ENCODE assay signal across 35 cellular contexts in the genomic region with DNA sequence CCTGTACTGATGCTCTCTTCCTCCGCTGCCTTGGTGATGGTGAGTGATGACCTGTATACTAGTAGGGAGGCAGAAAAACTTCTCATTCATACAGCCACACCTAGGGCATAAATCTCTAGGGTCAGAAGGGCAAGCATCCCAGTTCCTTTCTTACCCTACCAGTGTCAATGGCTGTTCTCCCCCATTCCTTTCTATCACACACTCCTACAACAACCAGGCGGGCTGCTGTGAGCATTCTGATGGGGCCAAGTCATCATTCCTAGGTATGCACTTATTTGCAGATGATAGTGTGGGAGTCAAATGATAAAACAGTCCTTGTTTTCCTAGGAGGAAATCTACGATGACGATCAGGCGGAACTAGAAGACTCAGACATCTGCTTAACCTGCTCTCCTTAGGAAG. TPM values are rescaled to one million over a fixed set of nuclear protein-coding genes. Genes with fewer than 3 reads are reported as not detected.
"Had no signal": no experiment of that assay in that cellular context is flagged by ENCODE, and none has a peak within 500 bp of the region (broad histone marks: within the 10 kb centered on the region; RNA-seq: fewer than 3 reads in every experiment).

No MANE protein-coding gene starts in this region.

- H3K9me3 ChIP-seq: body of pancreas, esophagus squamous epithelium, heart left ventricle had no signal

- ATAC-seq: activated CD4-positive, alpha-beta T cell treated with anti-CD3 and anti-CD28 coated beads for 36 hours; activated CD8-positive, alpha-beta memory T cell treated with anti-CD3 and anti-CD28 coated beads, Interleukin-2, amount 10 ng/mL, durations not matched to agents 7 days and 5 days; activated CD8-positive, alpha-beta T cell treated with anti-CD3 and anti-CD28 coated beads, Interleukin-2, amount 10 ng/mL, durations not matched to agents 7 days and 5 days; body of pancreas; effector memory CD8-positive, alpha-beta T cell; T-helper 17 cell had no signal

- H3K4me3 ChIP-seq: body of pancreas, esophagus squamous epithelium, heart left ventricle had no signal

- H3K4me1 ChIP-seq: body of pancreas, esophagus squamous epithelium had no signal

- H3K27me3 Mint-ChIP-seq: activated CD4-positive, alpha-beta memory T cell treated with anti-CD3 and anti-CD28 coated beads for 36 hours; activated CD4-positive, alpha-beta T cell treated with anti-CD3 and anti-CD28 coated beads for 36 hours; activated CD4-positive, alpha-beta T cell treated with anti-CD3 and anti-CD28 coated beads, Interleukin-2, amount 10 ng/mL, durations not matched to agents 24 days and 14 days; activated CD8-positive, alpha-beta memory T cell treated with anti-CD3 and anti-CD28 coated beads, Interleukin-2, amount 10 ng/mL, durations not matched to agents 7 days and 5 days; activated naive CD4-positive, alpha-beta T cell treated with anti-CD3 and anti-CD28 coated beads, Interleukin-2, amount 50 U/mL, for 24 hours; activated naive CD8-positive, alpha-beta T cell treated with anti-CD3 and anti-CD28 coated beads for 36 hours; effector memory CD8-positive, alpha-beta T cell; T-helper 17 cell had no signal

- H3K4me3 Mint-ChIP-seq: activated CD4-positive, alpha-beta memory T cell treated with anti-CD3 and anti-CD28 coated beads for 36 hours; activated CD4-positive, alpha-beta T cell treated with anti-CD3 and anti-CD28 coated beads for 36 hours; activated CD4-positive, alpha-beta T cell treated with anti-CD3 and anti-CD28 coated beads, Interleukin-2, amount 10 ng/mL, durations not matched to agents 24 days and 14 days; activated CD8-positive, alpha-beta memory T cell treated with anti-CD3 and anti-CD28 coated beads, Interleukin-2, amount 10 ng/mL, durations not matched to agents 7 days and 5 days; activated CD8-positive, alpha-beta T cell treated with anti-CD3 and anti-CD28 coated beads, Interleukin-2, amount 10 ng/mL, durations not matched to agents 7 days and 5 days; activated naive CD4-positive, alpha-beta T cell treated with anti-CD3 and anti-CD28 coated beads for 36 hours; activated naive CD4-positive, alpha-beta T cell treated with anti-CD3 and anti-CD28 coated beads, Interleukin-2, amount 50 U/mL, for 24 hours; activated naive CD8-positive, alpha-beta T cell treated with anti-CD3 and anti-CD28 coated beads for 36 hours; activated T-helper 1 cell treated with anti-CD3 and anti-CD28 coated beads, Interleukin-12 subunit alpha, Interleukin-12 subunit beta, Interleukin-2, Interleukin-4 antibody, amounts not matched to agents 30 ng/mL and 10 ng/mL and 1 ng/mL, durations not matched to agents 14 hours and 24 hours and 36 hours; effector memory CD8-positive, alpha-beta T cell; T-helper 17 cell; T-helper 2 cell treated with Interferon-gamma antibody and Interleukin-4, amounts not matched to agents 5 μg/mL and 100 μg/mL, for 36 hours had no signal

- DNase-seq: activated CD4-positive, alpha-beta memory T cell treated with anti-CD3 and anti-CD28 coated beads for 36 hours; activated CD4-positive, alpha-beta T cell treated with anti-CD3 and anti-CD28 coated beads for 36 hours; activated CD4-positive, alpha-beta T cell treated with anti-CD3 and anti-CD28 coated beads, Interleukin-2, amount 10 ng/mL, durations not matched to agents 24 days and 14 days; activated CD4-positive, CD25-positive, alpha-beta regulatory T cell; activated CD4-positive, CD25-positive, alpha-beta regulatory T cell treated with anti-CD3 and anti-CD28 coated beads, Interleukin-2, amount 50 U/mL, for 72 hours; activated CD8-positive, alpha-beta memory T cell treated with anti-CD3 and anti-CD28 coated beads, Interleukin-2, amount 10 ng/mL, durations not matched to agents 7 days and 5 days; activated CD8-positive, alpha-beta memory T cell treated with anti-CD3 and anti-CD28 coated beads, Interleukin-2, amount 50 U/mL, for 4 hours; activated CD8-positive, alpha-beta T cell treated with anti-CD3 and anti-CD28 coated beads, Interleukin-2, amount 10 ng/mL, durations not matched to agents 7 days and 5 days; activated effector memory CD4-positive, alpha-beta T cell treated with anti-CD3 and anti-CD28 coated beads, Interleukin-2, amount 50 U/mL, for 16 hours; activated naive CD4-positive, alpha-beta T cell treated with anti-CD3 and anti-CD28 coated beads for 36 hours; activated naive CD8-positive, alpha-beta T cell treated with anti-CD3 and anti-CD28 coated beads for 36 hours; activated T-cell treated with anti-CD3 and anti-CD28 coated beads, Interleukin-2, amount 50 U/mL, for 1 hour; activated T-cell treated with anti-CD3 and anti-CD28 coated beads, Interleukin-2, amount 50 U/mL, for 48 hours; amniotic stem cell; anterior cingulate cortex; caudate nucleus; cortex of kidney; dermis blood vessel endothelial cell; effector CD4-positive, alpha-beta T cell; effector memory CD8-positive, alpha-beta T cell; esophagus squamous epithelium; foreskin fibroblast; T-helper 1 cell; T-helper 17 cell; T1000 had no signal

- H3K9me3 Mint-ChIP-seq: activated CD4-positive, alpha-beta memory T cell treated with anti-CD3 and anti-CD28 coated beads for 36 hours; activated CD4-positive, alpha-beta T cell treated with anti-CD3 and anti-CD28 coated beads, Interleukin-2, amount 10 ng/mL, durations not matched to agents 24 days and 14 days; activated naive CD4-positive, alpha-beta T cell treated with anti-CD3 and anti-CD28 coated beads for 36 hours; activated naive CD4-positive, alpha-beta T cell treated with anti-CD3 and anti-CD28 coated beads, Interleukin-2, amount 50 U/mL, for 24 hours; activated naive CD8-positive, alpha-beta T cell treated with anti-CD3 and anti-CD28 coated beads for 36 hours; activated T-helper 1 cell treated with anti-CD3 and anti-CD28 coated beads, Interleukin-12 subunit alpha, Interleukin-12 subunit beta, Interleukin-2, Interleukin-4 antibody, amounts not matched to agents 30 ng/mL and 10 ng/mL and 1 ng/mL, durations not matched to agents 14 hours and 24 hours and 36 hours; activated T-helper 2 cell treated with anti-CD3 and anti-CD28 coated beads, Interferon-gamma antibody, Interleukin-2, Interleukin-4, amounts not matched to agents 10 μg/mL and 5 μg/mL and 100 μg/mL, durations not matched to agents 14 hours and 24 hours and 36 hours; effector memory CD8-positive, alpha-beta T cell; T-helper 2 cell treated with Interferon-gamma antibody and Interleukin-4, amounts not matched to agents 5 μg/mL and 100 μg/mL, for 36 hours had no signal

- H3K27me3 ChIP-seq: body of pancreas, esophagus squamous epithelium, heart left ventricle had no signal

- H3K27ac Mint-ChIP-seq: activated CD4-positive, alpha-beta memory T cell treated with anti-CD3 and anti-CD28 coated beads for 36 hours; activated CD4-positive, alpha-beta T cell treated with anti-CD3 and anti-CD28 coated beads for 36 hours; activated CD4-positive, alpha-beta T cell treated with anti-CD3 and anti-CD28 coated beads, Interleukin-2, amount 10 ng/mL, durations not matched to agents 24 days and 14 days; activated CD8-positive, alpha-beta memory T cell treated with anti-CD3 and anti-CD28 coated beads, Interleukin-2, amount 10 ng/mL, durations not matched to agents 7 days and 5 days; activated CD8-positive, alpha-beta T cell treated with anti-CD3 and anti-CD28 coated beads, Interleukin-2, amount 10 ng/mL, durations not matched to agents 7 days and 5 days; activated naive CD4-positive, alpha-beta T cell treated with anti-CD3 and anti-CD28 coated beads for 36 hours; activated naive CD4-positive, alpha-beta T cell treated with anti-CD3 and anti-CD28 coated beads, Interleukin-2, amount 50 U/mL, for 24 hours; activated naive CD8-positive, alpha-beta T cell treated with anti-CD3 and anti-CD28 coated beads for 36 hours; activated T-helper 1 cell treated with anti-CD3 and anti-CD28 coated beads, Interleukin-12 subunit alpha, Interleukin-12 subunit beta, Interleukin-2, Interleukin-4 antibody, amounts not matched to agents 30 ng/mL and 10 ng/mL and 1 ng/mL, durations not matched to agents 14 hours and 24 hours and 36 hours; activated T-helper 2 cell treated with anti-CD3 and anti-CD28 coated beads, Interferon-gamma antibody, Interleukin-2, Interleukin-4, amounts not matched to agents 10 μg/mL and 5 μg/mL and 100 μg/mL, durations not matched to agents 14 hours and 24 hours and 36 hours; effector memory CD8-positive, alpha-beta T cell; T-helper 17 cell; T-helper 2 cell treated with Interferon-gamma antibody and Interleukin-4, amounts not matched to agents 5 μg/mL and 100 μg/mL, for 36 hours had no signal

- H3K4me1 Mint-ChIP-seq: activated CD4-positive, alpha-beta T cell treated with anti-CD3 and anti-CD28 coated beads for 36 hours; activated CD4-positive, alpha-beta T cell treated with anti-CD3 and anti-CD28 coated beads, Interleukin-2, amount 10 ng/mL, durations not matched to agents 24 days and 14 days; activated naive CD4-positive, alpha-beta T cell treated with anti-CD3 and anti-CD28 coated beads, Interleukin-2, amount 50 U/mL, for 24 hours; activated naive CD8-positive, alpha-beta T cell treated with anti-CD3 and anti-CD28 coated beads for 36 hours had no signal

- H3K27ac ChIP-seq: epithelial cell of prostate, esophagus squamous epithelium, heart left ventricle had no signal

RNA-seq across cellular contexts. Expression of gene SLC6A4, which starts 14.0 kb away (rescaled TPM):
- total RNA-seq: activated CD4-positive, alpha-beta memory T cell treated with anti-CD3 and anti-CD28 coated beads for 36 hours; activated CD4-positive, alpha-beta T cell treated with anti-CD3 and anti-CD28 coated beads for 36 hours; activated CD4-positive, alpha-beta T cell treated with anti-CD3 and anti-CD28 coated beads, Interleukin-2, amount 10 ng/mL, durations not matched to agents 24 days and 14 days; activated naive CD4-positive, alpha-beta T cell treated with anti-CD3 and anti-CD28 coated beads for 36 hours; activated naive CD8-positive, alpha-beta T cell treated with anti-CD3 and anti-CD28 coated beads for 36 hours; activated T-helper 1 cell treated with anti-CD3 and anti-CD28 coated beads, Interleukin-12 subunit alpha, Interleukin-12 subunit beta, Interleukin-2, Interleukin-4 antibody, amounts not matched to agents 30 ng/mL and 10 ng/mL and 1 ng/mL, durations not matched to agents 14 hours and 24 hours and 36 hours; activated T-helper 2 cell treated with anti-CD3 and anti-CD28 coated beads, Interferon-gamma antibody, Interleukin-2, Interleukin-4, amounts not matched to agents 10 μg/mL and 5 μg/mL and 100 μg/mL, durations not matched to agents 14 hours and 24 hours and 36 hours; chondrocyte; endothelial cell of umbilical vein; fibroblast of lung had no signal
- polyA plus RNA-seq: fibroblast of lung had no signal
